In the genomic region with DNA sequence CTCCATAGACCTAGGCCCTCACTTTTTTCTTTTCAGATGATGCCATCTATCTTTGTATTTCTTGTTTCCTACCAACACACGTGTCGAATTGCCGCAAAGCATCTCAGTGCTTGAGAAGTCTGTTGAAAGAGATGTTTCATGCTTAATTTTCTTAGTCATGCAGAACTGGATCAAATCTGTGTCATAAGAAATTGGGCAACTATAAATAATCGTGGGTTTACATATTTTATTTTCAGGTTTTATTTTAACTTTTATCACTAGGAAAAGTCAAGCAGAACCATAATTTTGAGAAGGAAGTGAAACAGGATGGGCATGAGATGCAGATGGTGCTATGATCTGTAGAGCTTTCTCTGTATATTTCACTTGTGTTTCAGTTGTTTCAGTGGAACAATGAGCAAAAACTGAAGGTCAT, we compare ENCODE assay signal across 12 cellular contexts.
DNase-seq lines count a peak whose midpoint lies in the region; ATAC-seq and FAIRE-seq lines count a peak whose summit lies in the region.
"Had no signal": no experiment of that assay in that cellular context is flagged by ENCODE, and none has a peak within 500 bp of the region (broad histone marks: within the 10 kb centered on the region; RNA-seq: fewer than 3 reads in every experiment).

No MANE protein-coding gene starts in this region.

- H3K4me1 ChIP-seq in BLaER1 treated with 17β-estradiol and CSF1 and Interleukin-3, amounts not matched to agents 10 nM and 100 nM = peaks cover 47 to 99% (median 92%) of the 10 kb centered on the region in 10 experiments

- peak; percentile 55 for ATAC-seq in HG02642 (IDR thresholded peaks at IDR 0.05; ENCODE audit: poor library complexity, unreplicated experiment)
- ATAC-seq in HG03439 (IDR thresholded peaks at IDR 0.05; ENCODE audit: unreplicated experiment) = peak; percentile 65
- ATAC-seq in activated CD4-positive, CD25-positive, alpha-beta regulatory T cell treated with anti-CD3 and anti-CD28 coated beads, Interleukin-2, amount 50 U/mL, for 24 hours = no peak
- ATAC-seq: natural killer cell treated with Interleukin-12 subunit alpha and Interleukin-12 subunit beta and Interleukin-15 and Interleukin-18, amount 100 ng/mL, for 72 hours; Panc1 had no signal

- no peak for DNase-seq in GM19239 (ENCODE audit: insufficient read length, low spot score)
- no peak for DNase-seq in caudate nucleus (lab: John Stamatoyannopoulos, UW)
- DNase-seq in GM19240 (ENCODE audit: insufficient read length, low spot score) = no peak
- no peak for DNase-seq in stimulated activated CD4-positive, alpha-beta T cell treated with anti-CD3 and anti-CD28 coated beads, Interleukin-12 subunit alpha, Interleukin-12 subunit beta, amount 100 ng/mL, for 4 hours
- DNase-seq: NCI-H187 treated with DMSO at 0.1 percent for 48 hours had no signal

- H3K4me2 ChIP-seq in BLaER1 treated with 17β-estradiol and CSF1 and Interleukin-3, amounts not matched to agents 10 nM and 100 nM = peak overlapping the region; percentile 21 to 96 (median 80); a peak in 21 of 22 replicates
- H3K4me2 ChIP-seq: smooth muscle cell had no signal

- FAIRE-seq in GM19239 (lab: Jason Lieb, UNC) = peak; percentile 99

- H3K9ac ChIP-seq in BLaER1 treated with 17β-estradiol and CSF1 and Interleukin-3, amounts not matched to agents 10 nM and 100 nM = peak overlapping the region in 8 of 11 experiments; percentile 28 to 87 (median 74); a peak in 15 of 22 replicates

- no peaks in the 10 kb centered on the region for H4K20me1 ChIP-seq in BLaER1 treated with 17β-estradiol and CSF1 and Interleukin-3, amounts not matched to agents 10 nM and 100 nM

- peaks cover 0 to under 1% (median 0%) of the 10 kb centered on the region in 11 experiments; a peak in 2 of 22 replicates for H3K36me3 ChIP-seq in BLaER1 treated with 17β-estradiol and CSF1 and Interleukin-3, amounts not matched to agents 10 nM and 100 nM

- H3K9me3 ChIP-seq in BLaER1 treated with 17β-estradiol and CSF1 and Interleukin-3, amounts not matched to agents 10 nM and 100 nM (replicated peaks in 1 of 11) = peaks cover 0 to 18% (median 12%) of the 10 kb centered on the region in 11 experiments; a peak in 13 of 22 replicates

- H3K27me3 ChIP-seq in BLaER1 treated with 17β-estradiol and CSF1 and Interleukin-3, amounts not matched to agents 10 nM and 100 nM = no peaks in the 10 kb centered on the region

- peak overlapping the region in 1 of 10 experiments; percentile 48; a peak in 1 of 20 replicates for H3K4me3 ChIP-seq in BLaER1 treated with 17β-estradiol and CSF1 and Interleukin-3, amounts not matched to agents 10 nM and 100 nM
- H3K4me3 ChIP-seq: smooth muscle cell had no signal

- H3K27ac ChIP-seq in BLaER1 treated with 17β-estradiol and CSF1 and Interleukin-3, amounts not matched to agents 10 nM and 100 nM = peak overlapping the region in 10 of 11 experiments; percentile 4 to 98 (median 82); a peak in 19 of 22 replicates
- no peak overlapping the region for H3K27ac ChIP-seq in caudate nucleus (ENCODE audit: low read depth, low read length)

Comparison
In these comparisons a context has a peak if more than half of its experiments do, and no peak if none do; other contexts are left out.
1. ATAC-seq: peak in HG02642 (single experiment) and HG03439 (single experiment); none in activated CD4-positive, CD25-positive, alpha-beta regulatory T cell treated with anti-CD3 and anti-CD28 coated beads, Interleukin-2, amount 50 U/mL, for 24 hours (0 of 2).